ENCODE assay signal across 1 cellular context in the genomic region with DNA sequence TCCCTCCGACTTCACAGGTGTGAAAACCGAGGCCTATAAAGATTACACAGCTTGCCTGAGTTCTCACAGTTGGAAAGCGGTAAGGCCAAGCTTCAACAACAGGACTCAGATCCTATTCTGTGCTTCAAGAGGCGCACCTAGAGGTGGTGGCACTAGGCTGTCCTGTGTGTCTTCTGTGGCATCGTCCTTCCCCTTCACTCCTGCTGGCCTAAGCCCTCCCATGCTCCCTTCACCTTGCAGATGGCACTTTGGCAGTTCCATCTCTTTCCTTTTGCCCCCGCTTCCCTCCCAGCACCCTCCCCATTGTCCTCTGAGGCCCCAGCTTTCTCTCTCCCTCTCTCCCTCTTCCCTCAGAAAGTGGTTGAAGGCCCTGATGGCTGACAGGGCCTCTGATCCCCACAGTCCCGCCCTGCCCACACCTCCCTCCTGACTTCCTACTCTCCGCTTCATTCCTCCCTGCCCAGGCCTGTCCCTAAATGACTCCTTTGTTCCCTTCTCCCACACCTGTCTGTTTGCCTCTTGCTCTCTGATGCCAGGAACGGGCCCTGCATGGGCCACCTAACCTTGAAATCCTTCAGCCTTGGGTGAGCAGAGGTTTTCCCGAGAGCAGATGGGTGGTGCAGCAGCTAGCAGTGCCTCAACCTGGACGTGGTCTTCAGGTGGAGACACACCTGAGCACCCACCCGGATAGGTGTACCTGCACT.
TF ChIP-seq lines count a peak whose summit lies in the region.

No MANE protein-coding gene starts in this region.

TF ChIP-seq in HepG2, 621 proteins besides CTCF, POLR2A, EP300 and RAD21:
- TF ChIP-seq, protein P1, sequence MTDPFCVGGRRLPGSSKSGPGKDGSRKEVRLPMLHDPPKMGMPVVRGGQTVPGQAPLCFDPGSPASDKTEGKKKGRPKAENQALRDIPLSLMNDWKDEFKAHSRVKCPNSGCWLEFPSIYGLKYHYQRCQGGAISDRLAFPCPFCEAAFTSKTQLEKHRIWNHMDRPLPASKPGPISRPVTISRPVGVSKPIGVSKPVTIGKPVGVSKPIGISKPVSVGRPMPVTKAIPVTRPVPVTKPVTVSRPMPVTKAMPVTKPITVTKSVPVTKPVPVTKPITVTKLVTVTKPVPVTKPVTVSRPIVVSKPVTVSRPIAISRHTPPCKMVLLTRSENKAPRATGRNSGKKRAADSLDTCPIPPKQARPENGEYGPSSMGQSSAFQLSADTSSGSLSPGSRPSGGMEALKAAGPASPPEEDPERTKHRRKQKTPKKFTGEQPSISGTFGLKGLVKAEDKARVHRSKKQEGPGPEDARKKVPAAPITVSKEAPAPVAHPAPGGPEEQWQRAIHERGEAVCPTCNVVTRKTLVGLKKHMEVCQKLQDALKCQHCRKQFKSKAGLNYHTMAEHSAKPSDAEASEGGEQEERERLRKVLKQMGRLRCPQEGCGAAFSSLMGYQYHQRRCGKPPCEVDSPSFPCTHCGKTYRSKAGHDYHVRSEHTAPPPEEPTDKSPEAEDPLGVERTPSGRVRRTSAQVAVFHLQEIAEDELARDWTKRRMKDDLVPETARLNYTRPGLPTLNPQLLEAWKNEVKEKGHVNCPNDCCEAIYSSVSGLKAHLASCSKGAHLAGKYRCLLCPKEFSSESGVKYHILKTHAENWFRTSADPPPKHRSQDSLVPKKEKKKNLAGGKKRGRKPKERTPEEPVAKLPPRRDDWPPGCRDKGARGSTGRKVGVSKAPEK (CRISPR knock-in tag; IDR thresholded peaks at IDR 0.05; ENCODE audit: borderline replicate concordance), result no peak
- TF ChIP-seq, protein P2, sequence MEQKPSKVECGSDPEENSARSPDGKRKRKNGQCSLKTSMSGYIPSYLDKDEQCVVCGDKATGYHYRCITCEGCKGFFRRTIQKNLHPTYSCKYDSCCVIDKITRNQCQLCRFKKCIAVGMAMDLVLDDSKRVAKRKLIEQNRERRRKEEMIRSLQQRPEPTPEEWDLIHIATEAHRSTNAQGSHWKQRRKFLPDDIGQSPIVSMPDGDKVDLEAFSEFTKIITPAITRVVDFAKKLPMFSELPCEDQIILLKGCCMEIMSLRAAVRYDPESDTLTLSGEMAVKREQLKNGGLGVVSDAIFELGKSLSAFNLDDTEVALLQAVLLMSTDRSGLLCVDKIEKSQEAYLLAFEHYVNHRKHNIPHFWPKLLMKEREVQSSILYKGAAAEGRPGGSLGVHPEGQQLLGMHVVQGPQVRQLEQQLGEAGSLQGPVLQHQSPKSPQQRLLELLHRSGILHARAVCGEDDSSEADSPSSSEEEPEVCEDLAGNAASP (CRISPR knock-in tag; IDR thresholded peaks at IDR 0.05; ENCODE audit: borderline replicate concordance), result peak; percentile 30; the same call in 1 of the 2 replicates
